ENCODE assay signal across 10 cellular contexts in the genomic region with DNA sequence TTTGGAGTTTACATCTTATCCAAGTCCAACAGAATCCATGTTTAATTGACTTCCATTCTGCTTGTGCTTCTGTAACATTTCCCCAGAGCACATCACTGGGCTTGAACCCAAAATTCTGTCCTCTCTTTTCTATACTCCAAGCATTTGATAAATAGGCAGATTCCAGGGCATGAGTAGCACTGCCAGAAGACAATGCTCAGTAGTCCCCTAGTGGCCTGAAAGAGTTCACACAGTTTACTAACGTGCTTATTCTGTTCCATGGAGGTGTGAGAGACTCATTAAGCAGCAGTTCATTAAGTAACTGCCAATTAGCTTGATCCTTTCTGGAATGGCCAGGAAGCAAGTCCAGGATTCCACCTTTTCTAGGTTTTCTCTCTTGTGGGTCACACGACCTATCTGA. TPM values are rescaled to one million over a fixed set of nuclear protein-coding genes. Genes with fewer than 3 reads are reported as not detected.
DNase-seq lines count a peak whose midpoint lies in the region; ATAC-seq and TF ChIP-seq lines count a peak whose summit lies in the region.
"Had no signal": no experiment of that assay in that cellular context is flagged by ENCODE, and none has a peak within 500 bp of the region (broad histone marks: within the 10 kb centered on the region; RNA-seq: fewer than 3 reads in every experiment).

No MANE protein-coding gene starts in this region.

- peak; percentile 13 for TF ChIP-seq CTCF in left ventricle myocardium inferior (IDR thresholded peaks at IDR 0.05; ENCODE audit: borderline replicate concordance)
- TF ChIP-seq CTCF in progenitor cell of endocrine pancreas (IDR thresholded peaks at IDR 0.05; ENCODE audit: unreplicated experiment) = peak; percentile 65
- TF ChIP-seq CTCF in CD8-positive, alpha-beta T cell (IDR thresholded peaks at IDR 0.05) = no peak

- H3K36me3 Mint-ChIP-seq in progenitor cell of endocrine pancreas (ENCODE audit: insufficient read depth) = no peaks in the 10 kb centered on the region
- H3K36me3 Mint-ChIP-seq in activated CD4-positive, alpha-beta T cell treated with anti-CD3 and anti-CD28 coated beads, Interleukin-2, amount 10 ng/mL, durations not matched to agents 7 days and 5 days (ENCODE audit: low read depth) = no peaks in the 10 kb centered on the region
- no peaks in the 10 kb centered on the region for H3K36me3 Mint-ChIP-seq in CD8-positive, alpha-beta T cell

- CTCF ChIA-PET in activated CD4-positive, alpha-beta T cell treated with anti-CD3 and anti-CD28 coated beads, Interleukin-2, amount 10 ng/mL, durations not matched to agents 7 days and 5 days (lab: Charles Lee) = no interaction called here
- CTCF ChIA-PET in CD8-positive, alpha-beta T cell (lab: Charles Lee) = no interaction called here

- H3K27ac Mint-ChIP-seq in progenitor cell of endocrine pancreas = no peak overlapping the region
- H3K27ac Mint-ChIP-seq in activated CD4-positive, alpha-beta T cell treated with anti-CD3 and anti-CD28 coated beads, Interleukin-2, amount 10 ng/mL, durations not matched to agents 7 days and 5 days = no peak overlapping the region
- no peak overlapping the region for H3K27ac Mint-ChIP-seq in CD8-positive, alpha-beta T cell

- intact Hi-C loops in left ventricle myocardium inferior (cut with micrococcal nuclease) (no loop called here), left ventricle myocardium superior (cut with micrococcal nuclease) (no loop called here)
- intact Hi-C loops in CD8-positive, alpha-beta T cell (cut with DNase I, micrococcal nuclease) = no loop called here

- POLR2A ChIA-PET in activated CD4-positive, alpha-beta T cell treated with anti-CD3 and anti-CD28 coated beads, Interleukin-2, amount 10 ng/mL, durations not matched to agents 7 days and 5 days (lab: Charles Lee) = no interaction called here
- POLR2A ChIA-PET in CD8-positive, alpha-beta T cell (lab: Charles Lee) = no interaction called here

- H3K36me3 ChIP-seq in left ventricle myocardium inferior = no peaks in the 10 kb centered on the region
- H3K36me3 ChIP-seq in CD8-positive, alpha-beta T cell (ENCODE audit: insufficient read depth, low read length) = no peaks in the 10 kb centered on the region
- H3K36me3 ChIP-seq: BLaER1 treated with 17β-estradiol and CSF1 and Interleukin-3, amounts not matched to agents 10 nM and 100 nM had no signal

- H3K4me3 Mint-ChIP-seq in progenitor cell of endocrine pancreas (ENCODE audit: low read depth) = no peak overlapping the region
- no peak overlapping the region for H3K4me3 Mint-ChIP-seq in activated CD4-positive, alpha-beta T cell treated with anti-CD3 and anti-CD28 coated beads, Interleukin-2, amount 10 ng/mL, durations not matched to agents 7 days and 5 days
- H3K4me3 Mint-ChIP-seq in CD8-positive, alpha-beta T cell = no peak overlapping the region

- no peak for DNase-seq in left ventricle myocardium inferior
- DNase-seq in left ventricle myocardium superior = no peak
- DNase-seq in SKM-1 treated with dmso at 0.1 percent for 144 hours (lab: John Stamatoyannopoulos, UW; ENCODE audit: unreplicated experiment) = peak; percentile 40
- DNase-seq in progenitor cell of endocrine pancreas (ENCODE audit: low spot score, unreplicated experiment) = no peak
- no peak for DNase-seq in activated CD4-positive, alpha-beta T cell treated with anti-CD3 and anti-CD28 coated beads, Interleukin-2, amount 10 ng/mL, durations not matched to agents 7 days and 5 days
- DNase-seq in stimulated activated CD8-positive, alpha-beta memory T cell treated with anti-CD3 and anti-CD28 coated beads, Interleukin-4, amount 100 ng/mL, for 48 hours = no peak
- no peak for DNase-seq in CD8-positive, alpha-beta T cell

- H3K9me3 Mint-ChIP-seq in progenitor cell of endocrine pancreas (ENCODE audit: low read depth) = no peaks in the 10 kb centered on the region
- H3K9me3 Mint-ChIP-seq in activated CD4-positive, alpha-beta T cell treated with anti-CD3 and anti-CD28 coated beads, Interleukin-2, amount 10 ng/mL, durations not matched to agents 7 days and 5 days = no peaks in the 10 kb centered on the region
- H3K9me3 Mint-ChIP-seq in CD8-positive, alpha-beta T cell = peaks cover 17% of the 10 kb centered on the region

- no peaks in the 10 kb centered on the region for H3K4me1 ChIP-seq in left ventricle myocardium inferior
- H3K4me1 ChIP-seq in CD8-positive, alpha-beta T cell (ENCODE audit: insufficient read depth, low read length) = no peaks in the 10 kb centered on the region
- H3K4me1 ChIP-seq: BLaER1 treated with 17β-estradiol and CSF1 and Interleukin-3, amounts not matched to agents 10 nM and 100 nM had no signal

- no peaks in the 10 kb centered on the region for H3K27me3 ChIP-seq in left ventricle myocardium inferior (ENCODE audit: low read depth)
- no peaks in the 10 kb centered on the region for H3K27me3 ChIP-seq in CD8-positive, alpha-beta T cell (ENCODE audit: insufficient read depth, low read length)
- H3K27me3 ChIP-seq: BLaER1 treated with 17β-estradiol and CSF1 and Interleukin-3, amounts not matched to agents 10 nM and 100 nM had no signal

- ATAC-seq in left ventricle myocardium superior (no peak), HG03175 (IDR thresholded peaks at IDR 0.05; ENCODE audit: unreplicated experiment) (peak; percentile 82)
- ATAC-seq in CD8-positive, alpha-beta T cell = no peak

- no peak overlapping the region for H3K4me3 ChIP-seq in left ventricle myocardium inferior
- H3K4me3 ChIP-seq in CD8-positive, alpha-beta T cell (ENCODE audit: low read depth, low read length) = no peak overlapping the region
- H3K4me3 ChIP-seq: BLaER1 treated with 17β-estradiol and CSF1 and Interleukin-3, amounts not matched to agents 10 nM and 100 nM; lung had no signal

- H3K27me3 Mint-ChIP-seq in progenitor cell of endocrine pancreas = no peaks in the 10 kb centered on the region
- H3K27me3 Mint-ChIP-seq in activated CD4-positive, alpha-beta T cell treated with anti-CD3 and anti-CD28 coated beads, Interleukin-2, amount 10 ng/mL, durations not matched to agents 7 days and 5 days = no peaks in the 10 kb centered on the region
- H3K27me3 Mint-ChIP-seq in CD8-positive, alpha-beta T cell (ENCODE audit: low read depth) = no peaks in the 10 kb centered on the region

- H3K9me3 ChIP-seq in left ventricle myocardium inferior (replicated peaks) = peaks cover 3% of the 10 kb centered on the region
- H3K9me3 ChIP-seq in CD8-positive, alpha-beta T cell (ENCODE audit: low read length) = no peaks in the 10 kb centered on the region
- H3K9me3 ChIP-seq: BLaER1 treated with 17β-estradiol and CSF1 and Interleukin-3, amounts not matched to agents 10 nM and 100 nM had no signal

- no peaks in the 10 kb centered on the region for H3K4me1 Mint-ChIP-seq in progenitor cell of endocrine pancreas (ENCODE audit: low read depth)
- no peaks in the 10 kb centered on the region for H3K4me1 Mint-ChIP-seq in activated CD4-positive, alpha-beta T cell treated with anti-CD3 and anti-CD28 coated beads, Interleukin-2, amount 10 ng/mL, durations not matched to agents 7 days and 5 days
- H3K4me1 Mint-ChIP-seq in CD8-positive, alpha-beta T cell (ENCODE audit: low read depth) = no peaks in the 10 kb centered on the region

- H3K27ac ChIP-seq in left ventricle myocardium inferior (replicated peaks) = no peak overlapping the region
- H3K27ac ChIP-seq in CD8-positive, alpha-beta T cell (ENCODE audit: low read depth, low read length) = no peak overlapping the region
- H3K27ac ChIP-seq: BLaER1 treated with 17β-estradiol and CSF1 and Interleukin-3, amounts not matched to agents 10 nM and 100 nM had no signal

RNA-seq across cellular contexts. Expression of a gene that starts 9.4 kb away (rescaled TPM):
- total RNA-seq in left ventricle myocardium inferior = not detected
- total RNA-seq in left ventricle myocardium superior = not detected
- total RNA-seq in progenitor cell of endocrine pancreas = not detected in 2 replicates
- not detected for total RNA-seq in activated CD4-positive, alpha-beta T cell treated with anti-CD3 and anti-CD28 coated beads, Interleukin-2, amount 10 ng/mL, durations not matched to agents 7 days and 5 days
- not detected for total RNA-seq in CD8-positive, alpha-beta T cell
- total RNA-seq: lung had no signal
